In the genomic region with DNA sequence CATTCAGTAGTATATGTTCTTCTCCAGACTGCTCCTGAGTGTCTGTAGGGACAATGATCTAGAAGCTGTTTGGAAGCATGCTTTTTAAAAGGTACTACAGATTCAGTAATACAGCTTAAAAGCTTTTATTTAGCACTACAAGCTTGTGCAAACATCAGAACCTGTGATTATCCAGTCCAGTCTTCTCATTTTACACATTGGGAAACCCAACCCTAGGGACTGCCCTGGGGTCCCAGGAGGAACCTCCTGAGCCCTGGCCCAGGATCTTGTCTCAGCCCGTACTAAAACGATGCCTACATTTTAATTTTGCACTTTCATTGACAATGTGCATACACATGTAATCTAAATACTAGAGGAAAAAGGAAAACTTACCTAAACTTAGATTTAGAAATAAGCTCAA, we compare ENCODE assay signal across 17 cellular contexts.
"Had no signal": no experiment of that assay in that cellular context is flagged by ENCODE, and none has a peak within 500 bp of the region (broad histone marks: within the 10 kb centered on the region; RNA-seq: fewer than 3 reads in every experiment).

No MANE protein-coding gene starts in this region.

- H3K4me3 ChIP-seq: esophagus muscularis mucosa, right atrium auricular region, skin epidermis, suprapubic skin, upper lobe of left lung had no signal

- DNase-seq: activated CD4-positive, alpha-beta T cell treated with anti-CD3 and anti-CD28 coated beads, Interleukin-2, amount 10 ng/mL, durations not matched to agents 24 days and 14 days; activated CD4-positive, CD25-positive, alpha-beta regulatory T cell; activated CD8-positive, alpha-beta memory T cell treated with anti-CD3 and anti-CD28 coated beads, Interleukin-2, amount 50 U/mL, for 4 hours; activated CD8-positive, alpha-beta T cell treated with anti-CD3 and anti-CD28 coated beads, Interleukin-2, amount 10 ng/mL, durations not matched to agents 7 days and 5 days; activated gamma-delta T cell treated with Interleukin-2 at 50 U/mL for 16 hours; activated T-cell treated with anti-CD3 and anti-CD28 coated beads, Interleukin-2, amount 50 U/mL, for 72 hours; amniotic stem cell; effector CD4-positive, alpha-beta T cell; kidney; mesendoderm; nephron progenitor cell had no signal

- H3K36me3 ChIP-seq: esophagus muscularis mucosa, right atrium auricular region, suprapubic skin, upper lobe of left lung had no signal

- H3K9me3 ChIP-seq: esophagus muscularis mucosa, right atrium auricular region, suprapubic skin, upper lobe of left lung had no signal

- H3K27ac ChIP-seq: skin epidermis, suprapubic skin had no signal

- H3K27me3 ChIP-seq: esophagus muscularis mucosa, right atrium auricular region, suprapubic skin, upper lobe of left lung had no signal

- FAIRE-seq: colon, kidney had no signal

- ATAC-seq: activated CD8-positive, alpha-beta T cell treated with anti-CD3 and anti-CD28 coated beads, Interleukin-2, amount 10 ng/mL, durations not matched to agents 7 days and 5 days; activated T-cell treated with anti-CD3 and anti-CD28 coated beads, Interleukin-2, amount 50 U/mL, for 72 hours had no signal
